Comparison of ENCODE assay signal across 1 cellular context in the genomic region with DNA sequence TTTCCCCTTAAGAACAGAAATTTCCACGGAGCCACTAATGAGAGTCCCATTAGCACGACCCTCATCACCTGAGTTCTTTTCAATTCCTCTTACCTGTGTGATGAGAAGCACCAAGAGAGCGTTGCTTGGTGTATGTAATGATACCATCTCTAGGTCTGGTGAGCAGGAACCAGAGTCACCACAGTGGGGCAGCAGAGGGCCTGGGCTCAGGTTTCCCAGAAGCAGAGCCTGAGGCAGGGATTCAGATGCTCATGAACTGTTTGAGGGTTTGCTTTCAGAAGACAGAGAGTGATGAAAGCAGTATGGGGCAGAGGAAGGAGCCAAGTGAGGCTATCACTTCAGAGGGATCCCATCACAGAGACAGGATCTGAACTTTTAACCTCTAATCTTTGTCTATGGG.
TF ChIP-seq lines count a peak whose summit lies in the region.

No MANE protein-coding gene starts in this region.

TF ChIP-seq in K562, 482 proteins besides CTCF, POLR2A, EP300 and RAD21 (continued from another document):
- TF ChIP-seq, protein P1, sequence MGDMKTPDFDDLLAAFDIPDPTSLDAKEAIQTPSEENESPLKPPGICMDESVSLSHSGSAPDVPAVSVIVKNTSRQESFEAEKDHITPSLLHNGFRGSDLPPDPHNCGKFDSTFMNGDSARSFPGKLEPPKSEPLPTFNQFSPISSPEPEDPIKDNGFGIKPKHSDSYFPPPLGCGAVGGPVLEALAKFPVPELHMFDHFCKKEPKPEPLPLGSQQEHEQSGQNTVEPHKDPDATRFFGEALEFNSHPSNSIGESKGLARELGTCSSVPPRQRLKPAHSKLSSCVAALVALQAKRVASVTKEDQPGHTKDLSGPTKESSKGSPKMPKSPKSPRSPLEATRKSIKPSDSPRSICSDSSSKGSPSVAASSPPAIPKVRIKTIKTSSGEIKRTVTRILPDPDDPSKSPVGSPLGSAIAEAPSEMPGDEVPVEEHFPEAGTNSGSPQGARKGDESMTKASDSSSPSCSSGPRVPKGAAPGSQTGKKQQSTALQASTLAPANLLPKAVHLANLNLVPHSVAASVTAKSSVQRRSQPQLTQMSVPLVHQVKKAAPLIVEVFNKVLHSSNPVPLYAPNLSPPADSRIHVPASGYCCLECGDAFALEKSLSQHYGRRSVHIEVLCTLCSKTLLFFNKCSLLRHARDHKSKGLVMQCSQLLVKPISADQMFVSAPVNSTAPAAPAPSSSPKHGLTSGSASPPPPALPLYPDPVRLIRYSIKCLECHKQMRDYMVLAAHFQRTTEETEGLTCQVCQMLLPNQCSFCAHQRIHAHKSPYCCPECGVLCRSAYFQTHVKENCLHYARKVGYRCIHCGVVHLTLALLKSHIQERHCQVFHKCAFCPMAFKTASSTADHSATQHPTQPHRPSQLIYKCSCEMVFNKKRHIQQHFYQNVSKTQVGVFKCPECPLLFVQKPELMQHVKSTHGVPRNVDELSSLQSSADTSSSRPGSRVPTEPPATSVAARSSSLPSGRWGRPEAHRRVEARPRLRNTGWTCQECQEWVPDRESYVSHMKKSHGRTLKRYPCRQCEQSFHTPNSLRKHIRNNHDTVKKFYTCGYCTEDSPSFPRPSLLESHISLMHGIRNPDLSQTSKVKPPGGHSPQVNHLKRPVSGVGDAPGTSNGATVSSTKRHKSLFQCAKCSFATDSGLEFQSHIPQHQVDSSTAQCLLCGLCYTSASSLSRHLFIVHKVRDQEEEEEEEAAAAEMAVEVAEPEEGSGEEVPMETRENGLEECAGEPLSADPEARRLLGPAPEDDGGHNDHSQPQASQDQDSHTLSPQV (IDR thresholded peaks at IDR 0.05), result peak; percentile 33; the same call in 1 of the 2 replicates
